In the genomic region with DNA sequence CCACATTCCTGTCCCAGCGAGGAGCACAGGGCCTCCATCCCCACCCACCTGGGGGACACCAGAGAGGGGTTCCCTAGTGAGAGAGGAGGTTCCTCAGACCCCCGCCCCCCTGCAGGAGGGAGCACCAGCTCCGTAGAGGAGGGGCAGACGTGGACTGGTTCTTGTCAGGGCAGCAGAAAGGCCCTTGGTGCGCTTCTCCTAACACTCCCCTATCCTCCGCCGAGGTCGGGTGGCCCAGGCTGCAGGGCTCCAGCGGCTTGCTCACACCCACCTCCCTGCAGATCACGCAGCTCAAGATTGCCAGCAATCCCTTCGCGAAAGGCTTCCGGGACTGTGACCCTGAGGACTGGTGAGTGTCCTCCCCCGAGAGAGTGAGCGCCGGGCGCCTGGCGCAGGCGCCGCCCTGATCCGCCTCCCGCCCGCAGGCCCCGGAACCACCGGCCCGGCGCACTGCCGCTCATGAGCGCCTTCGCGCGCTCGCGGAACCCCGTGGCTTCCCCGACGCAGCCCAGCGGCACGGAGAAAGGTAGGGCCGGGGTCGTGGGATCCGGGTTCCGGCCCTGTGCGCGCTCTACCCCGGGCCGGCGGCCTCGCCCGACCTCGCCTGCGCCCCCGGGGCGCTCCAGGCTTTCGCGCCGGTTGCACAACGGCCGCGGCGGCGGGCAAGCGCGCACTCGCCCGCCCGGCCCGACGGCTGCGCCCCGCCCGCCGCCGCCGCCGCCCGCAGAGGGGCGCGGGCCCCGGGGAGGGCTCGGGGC, we compare ENCODE assay signal across 9 cellular contexts. TPM values are rescaled to one million over a fixed set of nuclear protein-coding genes. Genes with fewer than 3 reads are reported as not detected.
A peak's percentile ranks its signal among the peaks of the same experiment; 100 is the strongest.
DNase-seq lines count a peak whose midpoint lies in the region; ATAC-seq, FAIRE-seq and TF ChIP-seq lines count a peak whose summit lies in the region.
"Had no signal": no experiment of that assay in that cellular context is flagged by ENCODE, and none has a peak within 500 bp of the region (broad histone marks: within the 10 kb centered on the region; RNA-seq: fewer than 3 reads in every experiment).

No MANE protein-coding gene starts in this region.

- peak overlapping the region; percentile 53 for H3K4ac ChIP-seq in H1 (replicated peaks; ENCODE audit: insufficient read length, low read depth, low read length)

- no peak overlapping the region for H3K56ac ChIP-seq in H1 (replicated peaks; ENCODE audit: insufficient read length, low read depth, low read length)

- H3K36me3 Mint-ChIP-seq in endothelial cell (ENCODE audit: low read depth, unreplicated experiment), result no peaks in the 10 kb centered on the region

- no peak for FAIRE-seq in H1 (lab: Jason Lieb, UNC)
- FAIRE-seq: TTC549 had no signal

- H3K23me2 ChIP-seq in H1 (ENCODE audit: low read depth, low read length), result peaks cover 4% of the 10 kb centered on the region; the same call in 1 of the 2 replicates

- H3K23ac ChIP-seq in H1 (ENCODE audit: insufficient read length), result no peak overlapping the region

- ATAC-seq in GM18520 (IDR thresholded peaks at IDR 0.05; ENCODE audit: unreplicated experiment) (no peak), HG03457 (IDR thresholded peaks at IDR 0.05; ENCODE audit: unreplicated experiment) (no peak)

- peaks cover 25% of the 10 kb centered on the region for H3K4me1 Mint-ChIP-seq in endothelial cell (ENCODE audit: unreplicated experiment)

- H3K14ac ChIP-seq in H1 (ENCODE audit: insufficient read length), result no peak overlapping the region

- DNase-seq in GM03348 (ENCODE audit: low spot score), result peak; percentile 65
- no peak for DNase-seq in NT2/D1 (ENCODE audit: low read depth, low spot score)
- DNase-seq in H1 (ENCODE audit: low read depth in 1 of 2, low spot score in 2 of 2), result peak in 1 of 2 experiments; percentile 84
- DNase-seq in endothelial cell (ENCODE audit: low spot score), result no peak
- no peak for DNase-seq in DMS 273 treated with DMSO at 0.1 percent for 48 hours (lab: John Stamatoyannopoulos, UW)

- H4K8ac ChIP-seq in H1 (ENCODE audit: extremely low read depth, insufficient read depth, low read length), result peak overlapping the region; percentile 40; the same call in 1 of the 2 replicates

- no peak overlapping the region for H3K27ac Mint-ChIP-seq in endothelial cell (ENCODE audit: unreplicated experiment)

- no peaks in the 10 kb centered on the region for H3K36me3 ChIP-seq in NT2/D1 (ENCODE audit: insufficient read depth, insufficient read length, low read length)
- peaks cover 0 to 8% (median 0%) of the 10 kb centered on the region in 4 experiments; a peak in 1 of 8 replicates for H3K36me3 ChIP-seq in H1 (ENCODE audit: control insufficient read depth in 2 of 4, insufficient read depth in 4 of 4, low read length in 3 of 4)
- H3K36me3 ChIP-seq in neutrophil, result no peaks in the 10 kb centered on the region

- no peak overlapping the region for H2AFZ ChIP-seq in H1 (ENCODE audit: low read length)

- H3K4me3 ChIP-seq in NT2/D1 (ENCODE audit: insufficient read length, low read depth), result peak overlapping the region; percentile 32
- H3K4me3 ChIP-seq in H1 (ENCODE audit: extremely low read depth in 1 of 4, insufficient read depth in 2 of 4, low read depth in 3 of 4, low read length in 4 of 4), result peak overlapping the region; percentile 10 to 48 (median 12); a peak in 5 of 8 replicates
- H3K4me3 ChIP-seq in neutrophil (ENCODE audit: low read depth in 1 of 2, low read length in 1 of 2), result peak overlapping the region; percentile 31 to 35

- no peak overlapping the region; the same call in 1 of the 2 replicates for H2BK15ac ChIP-seq in H1 (ENCODE audit: low read length)

- H2AK5ac ChIP-seq in H1 (ENCODE audit: low read depth, low read length), result no peak overlapping the region

- H3K79me1 ChIP-seq in H1 (ENCODE audit: low read depth, low read length), result no peaks in the 10 kb centered on the region

- H3K9me3 Mint-ChIP-seq in endothelial cell (ENCODE audit: unreplicated experiment), result no peaks in the 10 kb centered on the region

- H2BK120ac ChIP-seq in H1 (replicated peaks; ENCODE audit: low read depth, low read length), result no peak overlapping the region

- H3K27ac ChIP-seq in H1 (ENCODE audit: low read depth, low read length) (no peak overlapping the region), neutrophil (no peak overlapping the region)

- peak overlapping the region; percentile 62 to 66 for H3K4me2 ChIP-seq in H1 (ENCODE audit: insufficient read depth in 1 of 2, low read depth in 2 of 2, low read length in 2 of 2)

- TF ChIP-seq RAD21 in H1 (IDR thresholded peaks at IDR 0.05 in 1 of 2, conservative IDR thresholded peaks at IDR 0.05 in 1 of 2; ENCODE audit: low read depth in 2 of 2, low read length in 2 of 2), result no peak

- H3K27me3 Mint-ChIP-seq in endothelial cell (ENCODE audit: unreplicated experiment), result peaks cover 22% of the 10 kb centered on the region

- H3K27me3 ChIP-seq in NT2/D1 (ENCODE audit: insufficient read depth, insufficient read length) (peaks cover 82% of the 10 kb centered on the region), H1 (replicated peaks in 1 of 4; ENCODE audit: control insufficient read depth in 3 of 4, extremely low read depth in 1 of 4, insufficient read depth in 3 of 4, low read length in 3 of 4) (peaks cover 90 to 99% (median 96%) of the 10 kb centered on the region in 4 experiments), neutrophil (peaks cover 98% of the 10 kb centered on the region)

- TF ChIP-seq EP300 in H1 (IDR thresholded peaks at IDR 0.05; ENCODE audit: borderline replicate concordance in 1 of 2, low read depth in 2 of 2, low read length in 2 of 2), result no peak

- H2BK5ac ChIP-seq in H1 (ENCODE audit: low read depth, low read length), result peak overlapping the region; percentile 44; the same call in 1 of the 2 replicates

- peaks cover 14 to 32% of the 10 kb centered on the region in 2 experiments for H4K20me1 ChIP-seq in H1 (replicated peaks in 1 of 2; ENCODE audit: control insufficient read depth in 1 of 2, insufficient read depth in 2 of 2, low read length in 2 of 2)

- H2BK20ac ChIP-seq in H1 (ENCODE audit: low read length), result no peak overlapping the region

- 0 out of 2 replicates have a peak overlapping the region, but pooled peaks have one; percentile 62 for H2BK12ac ChIP-seq in H1 (ENCODE audit: low read depth, low read length)

- H3K4me1 ChIP-seq in NT2/D1 (ENCODE audit: insufficient read depth, insufficient read length), result peaks cover 11% of the 10 kb centered on the region
- peaks cover 0 to 47% (median 33%) of the 10 kb centered on the region in 4 experiments; a peak in 6 of 7 replicates for H3K4me1 ChIP-seq in H1 (replicated peaks in 1 of 4; ENCODE audit: control insufficient read depth in 3 of 4, insufficient read depth in 4 of 4, low read length in 3 of 4)
- H3K4me1 ChIP-seq in neutrophil (ENCODE audit: control insufficient read depth in 1 of 2, insufficient read depth in 1 of 2, low read depth in 1 of 2, low read length in 1 of 2), result peaks cover 21 to 32% of the 10 kb centered on the region in 2 experiments

- CTCF ChIA-PET in H1 (lab: Charles Lee; ENCODE audit: partially characterized antibody), result interaction anchor here (0.7 to 5.6 kb wide), 7 partner anchors 12 to 157 kb away, joined by 3 to 48 read pairs (median 3); no protein-coding TSS in a partner anchor

- peak overlapping the region; percentile 21 for H3K9ac ChIP-seq in NT2/D1 (ENCODE audit: insufficient read length, low read depth)
- no peak overlapping the region for H3K9ac ChIP-seq in H1 (replicated peaks in 1 of 4; ENCODE audit: extremely low read depth in 1 of 4, low read depth in 3 of 4, low read length in 3 of 4)

- 6% methylated on average over 38 of the region's 81 CpGs; no CpG with 5 or more reads in 1 of the 2 experiments for WGBS in H1 (ENCODE audit: extremely low coverage in 1 of 2, insufficient coverage in 1 of 2, insufficient read length in 1 of 2, insufficient replicate concordance in 2 of 2, low coverage in 1 of 2, low lambda C conversion rate in 2 of 2, missing lambda C conversion rate in 1 of 2), 2 experiments

- H3K4me3 Mint-ChIP-seq in endothelial cell (ENCODE audit: unreplicated experiment), result no peak overlapping the region

- no peak overlapping the region for H4K91ac ChIP-seq in H1 (replicated peaks; ENCODE audit: insufficient read length, low read length)

- no peak for TF ChIP-seq CTCF in H1 (IDR thresholded peaks at IDR 0.05; ENCODE audit: control extremely low read depth in 1 of 3, insufficient read depth in 1 of 3, low read depth in 1 of 3, low read length in 3 of 3)
- no peak for TF ChIP-seq CTCF in neutrophil (IDR thresholded peaks at IDR 0.05)
- TF ChIP-seq CTCF in endothelial cell (IDR thresholded peaks at IDR 0.05; ENCODE audit: unreplicated experiment), result no peak

- POLR2A ChIA-PET in H1 (lab: Charles Lee; ENCODE audit: partially characterized antibody), result interaction anchor here (1.1 to 3.1 kb wide), 2 partner anchors 10 to 42 kb away, joined by 3 to 21 read pairs; partner anchors contain the start of gene GP1BB

- no peak for TF ChIP-seq POLR2A in H1 (IDR thresholded peaks at IDR 0.05; ENCODE audit: control extremely low read depth in 1 of 2, low read depth in 2 of 2, low read length in 2 of 2)

- no peak overlapping the region for H4K5ac ChIP-seq in H1 (ENCODE audit: insufficient read length, low read depth, low read length)

- peak overlapping the region; percentile 87 for H3K18ac ChIP-seq in H1 (ENCODE audit: extremely low read depth, low read length)

- H3K9me3 ChIP-seq in NT2/D1 (ENCODE audit: insufficient read depth, low read length) (no peaks in the 10 kb centered on the region), H1 (ENCODE audit: insufficient read depth in 2 of 2, low read depth in 1 of 2, low read length in 1 of 2) (no peaks in the 10 kb centered on the region), neutrophil (no peaks in the 10 kb centered on the region)

- no peaks in the 10 kb centered on the region for H3K79me2 ChIP-seq in H1 (ENCODE audit: control insufficient read depth in 1 of 2, insufficient read depth in 2 of 2, low read length in 2 of 2)

RNA-seq across cellular contexts. Expression of gene TBX1, which starts 5.1 kb away (rescaled TPM):
- total RNA-seq in H1 (2021; fragmentation: NEBNext Ultra II Directional; extraction: Animal tissue kit (Norgen Biotek cat#: 25700)), result 0.28 and 0.38 TPM in 2 replicates
- not detected in 2 replicates for polyA plus RNA-seq in H1 (2011; rRNA removed)
- not detected for polyA plus RNA-seq in H1 (2011; cell fraction: cytosol; rRNA removed)
- not detected for polyA plus RNA-seq in H1 (2011; cell fraction: nucleus; rRNA removed)
- not detected in 4 replicates for polyA plus RNA-seq in H1 (2012, experiment 1 of 2)
- 0.10 TPM for polyA plus RNA-seq in H1 (2012, experiment 2 of 2)
- polyA plus RNA-seq in H1 (2013, experiment 1 of 2), result 0.14 TPM
- polyA plus RNA-seq in H1 (2013, experiment 2 of 2), result 0.09 TPM
- not detected in 2 replicates for polyA minus RNA-seq in H1 (2011; rRNA and poly(A)+ RNA removed)
- not detected for polyA minus RNA-seq in H1 (2011; cell fraction: cytosol; rRNA and poly(A)+ RNA removed)
- polyA minus RNA-seq in H1 (2011; cell fraction: nucleus; rRNA and poly(A)+ RNA removed), result not detected
- total RNA-seq in endothelial cell (ENCODE audit: unreplicated experiment), result 0.56 TPM

RNA-seq across cellular contexts. Expression of gene GP1BB, which starts 42.3 kb away (rescaled TPM):
- total RNA-seq in H1 (2021; fragmentation: NEBNext Ultra II Directional; extraction: Animal tissue kit (Norgen Biotek cat#: 25700)), result not detected in 2 replicates
- 0.36 and 0.66 TPM in 2 replicates for polyA plus RNA-seq in H1 (2011; rRNA removed)
- polyA plus RNA-seq in H1 (2011; cell fraction: cytosol; rRNA removed), result 0.27 TPM
- polyA plus RNA-seq in H1 (2011; cell fraction: nucleus; rRNA removed), result 2.4 TPM
- polyA plus RNA-seq in H1 (2012, experiment 1 of 2), result 0.38 to 0.69 TPM (median 0.55 TPM) in 3 of 4 replicates, not detected in the other
- polyA plus RNA-seq in H1 (2012, experiment 2 of 2), result not detected
- polyA plus RNA-seq in H1 (2013, experiment 1 of 2), result 0.36 TPM
- polyA plus RNA-seq in H1 (2013, experiment 2 of 2), result 0.83 TPM
- polyA minus RNA-seq in H1 (2011; rRNA and poly(A)+ RNA removed), result not detected in 2 replicates
- not detected for polyA minus RNA-seq in H1 (2011; cell fraction: cytosol; rRNA and poly(A)+ RNA removed)
- 0.60 TPM for polyA minus RNA-seq in H1 (2011; cell fraction: nucleus; rRNA and poly(A)+ RNA removed)
- not detected for total RNA-seq in endothelial cell (ENCODE audit: unreplicated experiment)

RNA-seq across cellular contexts. Expression of gene SEPTIN5, which starts 51.4 kb away (rescaled TPM):
- total RNA-seq in H1 (2021; fragmentation: NEBNext Ultra II Directional; extraction: Animal tissue kit (Norgen Biotek cat#: 25700)), result 7.8 and 8.6 TPM in 2 replicates
- polyA plus RNA-seq in H1 (2011; rRNA removed), result 6.0 and 9.1 TPM in 2 replicates
- 6.7 TPM for polyA plus RNA-seq in H1 (2011; cell fraction: cytosol; rRNA removed)
- polyA plus RNA-seq in H1 (2011; cell fraction: nucleus; rRNA removed), result 18.5 TPM
- 5.8 to 13.4 TPM (median 10.9 TPM) in 4 replicates for polyA plus RNA-seq in H1 (2012, experiment 1 of 2)
- 8.4 TPM for polyA plus RNA-seq in H1 (2012, experiment 2 of 2)
- polyA plus RNA-seq in H1 (2013, experiment 1 of 2), result 9.7 TPM
- 9.0 TPM for polyA plus RNA-seq in H1 (2013, experiment 2 of 2)
- polyA minus RNA-seq in H1 (2011; rRNA and poly(A)+ RNA removed), result 7.3 and 8.0 TPM in 2 replicates
- polyA minus RNA-seq in H1 (2011; cell fraction: cytosol; rRNA and poly(A)+ RNA removed), result 2.3 TPM
- polyA minus RNA-seq in H1 (2011; cell fraction: nucleus; rRNA and poly(A)+ RNA removed), result 8.8 TPM
- 2.3 TPM for total RNA-seq in endothelial cell (ENCODE audit: unreplicated experiment)
